1 cellular context compared by ENCODE assay signal in genomic region chr2:241314181-241314932, GRCh38.
TF ChIP-seq lines count a peak whose summit lies in the region.

No MANE protein-coding gene starts in this region.

TF ChIP-seq in IMR-90, 13 proteins besides CTCF, POLR2A, EP300 and RAD21:
- TF ChIP-seq CEBPB (IDR thresholded peaks at IDR 0.05; ENCODE audit: low read depth, low read length) (peak; percentile 38; the same call in 1 of the 2 replicates), BHLHE40 (IDR thresholded peaks at IDR 0.05; ENCODE audit: low read depth, low read length) (no peak)
